Comparison of ENCODE assay signal across 8 cellular contexts in genomic region chr2:120205901-120206581, GRCh38. TPM values are rescaled to one million over a fixed set of nuclear protein-coding genes. Genes with fewer than 3 reads are reported as not detected.
A peak's percentile ranks its signal among the peaks of the same experiment; 100 is the strongest.
DNase-seq lines count a peak whose midpoint lies in the region; ATAC-seq, FAIRE-seq and TF ChIP-seq lines count a peak whose summit lies in the region.
"Had no signal": no experiment of that assay in that cellular context is flagged by ENCODE, and none has a peak within 500 bp of the region (broad histone marks: within the 10 kb centered on the region; RNA-seq: fewer than 3 reads in every experiment).

No MANE protein-coding gene starts in this region.

- FAIRE-seq in GM12891 (lab: Jason Lieb, UNC): peak; percentile 60

- H3K9me3 ChIP-seq in NT2/D1 (ENCODE audit: insufficient read depth, low read length) (no peaks in the 10 kb centered on the region), psoas muscle (no peaks in the 10 kb centered on the region)

- in situ Hi-C loops in brain microvascular endothelial cell (cut with HindIII; ENCODE audit: low pct_ligation_motif_present, low sequenced_read_pairs): no loop called here

- intact Hi-C loops in psoas muscle (cut with DNase I): no loop called here

- 76 to 82% (median 78%) methylated on average over 9 of the region's 9 CpGs for WGBS in psoas muscle, 3 donors

- H3K4me1 ChIP-seq in NT2/D1 (ENCODE audit: insufficient read depth, insufficient read length): peaks cover 19% of the 10 kb centered on the region
- peaks cover 5% of the 10 kb centered on the region for H3K4me1 ChIP-seq in psoas muscle

- TF ChIP-seq POLR2A in GM12891 (IDR thresholded peaks at IDR 0.05; ENCODE audit: low read depth, low read length): no peak

- H3K27me3 ChIP-seq in NT2/D1 (ENCODE audit: insufficient read depth, insufficient read length): no peaks in the 10 kb centered on the region
- no peaks in the 10 kb centered on the region for H3K27me3 ChIP-seq in brain microvascular endothelial cell (replicated peaks)
- no peaks in the 10 kb centered on the region for H3K27me3 ChIP-seq in psoas muscle (ENCODE audit: insufficient read depth in 3 of 3, low read length in 2 of 3)

- H3K36me3 ChIP-seq in NT2/D1 (ENCODE audit: insufficient read depth, insufficient read length, low read length): no peaks in the 10 kb centered on the region
- no peaks in the 10 kb centered on the region for H3K36me3 ChIP-seq in brain microvascular endothelial cell (replicated peaks)
- H3K36me3 ChIP-seq in psoas muscle (ENCODE audit: insufficient read depth in 1 of 2, low read depth in 1 of 2): no peaks in the 10 kb centered on the region

- H3K4me3 ChIP-seq in NT2/D1 (ENCODE audit: insufficient read length, low read depth) (no peak overlapping the region), brain microvascular endothelial cell (ENCODE audit: low read depth, low read length) (no peak overlapping the region), psoas muscle (no peak overlapping the region)
- H3K4me3 ChIP-seq: SK-N-MC had no signal

- H3K9ac ChIP-seq in NT2/D1 (ENCODE audit: insufficient read length, low read depth): no peak overlapping the region

- TF ChIP-seq CTCF in brain microvascular endothelial cell (IDR thresholded peaks at IDR 0.05; ENCODE audit: low read depth, low read length, missing control alignments) (peak; percentile 68), psoas muscle (IDR thresholded peaks at IDR 0.05) (peak; percentile 31)

- no peak overlapping the region for H3K27ac ChIP-seq in brain microvascular endothelial cell
- no peak overlapping the region for H3K27ac ChIP-seq in psoas muscle
- H3K27ac ChIP-seq: SK-N-MC had no signal

- ATAC-seq in psoas muscle (peak in 1 of 4 donors; percentile 32), HG02885 (IDR thresholded peaks at IDR 0.05; ENCODE audit: poor library complexity, unreplicated experiment) (no peak), HG02970 (IDR thresholded peaks at IDR 0.05; ENCODE audit: low FRiP score, unreplicated experiment) (no peak)

- no peak for DNase-seq in GM12891 (ENCODE audit: insufficient read length, low spot score)
- DNase-seq in NT2/D1 (ENCODE audit: low read depth, low spot score): peak; percentile 25
- no peak for DNase-seq in brain microvascular endothelial cell
- no peak for DNase-seq in psoas muscle
- no peak for DNase-seq in NOMO-1 treated with dmso at 0.1 percent for 144 hours (lab: John Stamatoyannopoulos, UW; ENCODE audit: unreplicated experiment)

TF ChIP-seq in GM12891, 5 proteins besides CTCF, POLR2A, EP300 and RAD21:
- no peak for TF ChIP-seq PAX5 (IDR thresholded peaks at IDR 0.05; ENCODE audit: insufficient read depth, low read length, severe bottlenecking)
- TF ChIP-seq POU2F2 (IDR thresholded peaks at IDR 0.05; ENCODE audit: low read depth, low read length): no peak
- TF ChIP-seq TAF1 (IDR thresholded peaks at IDR 0.05; ENCODE audit: low read depth, low read length): no peak
- no peak for TF ChIP-seq SPI1 (IDR thresholded peaks at IDR 0.05; ENCODE audit: low read depth, low read length)

RNA-seq across cellular contexts. Expression of gene TMEM185B, which starts 17.2 kb away (rescaled TPM):
- 6.5 TPM for polyA plus RNA-seq in GM12891 (2012; ENCODE audit: low read depth, missing spikeins)
- total RNA-seq in psoas muscle: 10 to 100 TPM; 10.9 to 23.5 (median 18.0) TPM
- 10 to 100 TPM; 10.4 to 28.1 (median 15.3) TPM for polyA plus RNA-seq in psoas muscle

RNA-seq across cellular contexts. Expression of gene RALB, which starts 46.6 kb away (rescaled TPM):
- 48.0 TPM for polyA plus RNA-seq in GM12891 (2012; ENCODE audit: low read depth, missing spikeins)
- total RNA-seq in psoas muscle: 10 to 100 TPM; 25.6 to 38.1 (median 33.6) TPM
- polyA plus RNA-seq in psoas muscle: 10 to 100 TPM; 43.9 to 72.3 (median 62.1) TPM
